In the genomic region with DNA sequence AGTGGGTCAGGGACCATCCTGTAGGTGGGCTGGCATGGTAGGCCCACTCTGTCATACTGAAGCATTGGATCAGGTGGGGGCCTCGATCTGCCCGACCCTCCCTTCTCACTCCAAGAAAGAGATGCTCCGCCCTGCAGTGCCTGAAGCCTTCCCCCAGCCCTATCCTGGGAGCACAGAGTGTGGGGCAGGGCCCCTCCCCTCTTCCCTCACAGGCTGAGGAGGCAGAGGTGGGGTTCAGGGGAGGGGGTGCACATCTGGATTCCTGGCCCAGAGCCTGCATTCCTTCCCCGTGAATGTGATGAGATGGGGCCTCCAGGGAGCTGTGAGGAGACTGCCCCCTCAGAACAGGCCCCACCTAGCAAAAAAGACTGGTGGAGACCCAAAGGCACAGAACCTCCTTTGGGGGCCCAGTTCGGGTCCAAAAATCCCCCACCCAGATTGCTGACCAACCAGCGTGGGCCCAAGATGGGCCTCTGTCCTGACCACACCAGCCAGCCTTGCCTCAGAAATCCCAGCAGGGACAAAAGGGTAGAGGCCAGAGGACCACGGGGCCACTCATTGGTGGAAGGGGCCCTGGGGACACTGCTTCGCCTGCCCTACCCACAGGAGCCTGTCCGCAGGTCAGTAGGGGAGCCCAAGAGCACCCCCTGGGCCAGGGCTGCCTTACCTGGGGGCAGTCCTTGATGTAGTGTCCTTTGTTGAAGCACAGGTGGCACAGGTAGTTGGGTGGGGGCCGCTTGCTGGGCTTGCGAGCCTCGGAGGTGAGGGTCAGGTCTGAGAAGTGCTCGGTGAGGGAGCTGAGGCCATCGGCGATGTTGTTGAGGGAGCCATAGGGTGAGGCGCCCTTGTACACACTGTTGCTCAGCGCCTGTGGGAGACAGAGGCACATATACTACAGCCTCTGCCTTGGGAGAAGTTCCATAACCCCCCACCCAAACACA, we compare ENCODE assay signal across 1 cellular context.
TF ChIP-seq lines count a peak whose summit lies in the region.

No MANE protein-coding gene starts in this region.

TF ChIP-seq in GM23338, 12 proteins besides CTCF, POLR2A, EP300 and RAD21:
- no peak for TF ChIP-seq ZNF462 (CRISPR knock-in tag; IDR thresholded peaks at IDR 0.05)
- TF ChIP-seq CREB1 (CRISPR knock-in tag; IDR thresholded peaks at IDR 0.05; ENCODE audit: low read depth): no peak
- no peak for TF ChIP-seq JUNB (IDR thresholded peaks at IDR 0.05; ENCODE audit: unreplicated experiment)
- no peak for TF ChIP-seq ZNF331 (CRISPR knock-in tag; IDR thresholded peaks at IDR 0.05; ENCODE audit: low read depth)
- no peak for TF ChIP-seq STAT1 (IDR thresholded peaks at IDR 0.05; ENCODE audit: unreplicated experiment)
- TF ChIP-seq, protein P1, sequence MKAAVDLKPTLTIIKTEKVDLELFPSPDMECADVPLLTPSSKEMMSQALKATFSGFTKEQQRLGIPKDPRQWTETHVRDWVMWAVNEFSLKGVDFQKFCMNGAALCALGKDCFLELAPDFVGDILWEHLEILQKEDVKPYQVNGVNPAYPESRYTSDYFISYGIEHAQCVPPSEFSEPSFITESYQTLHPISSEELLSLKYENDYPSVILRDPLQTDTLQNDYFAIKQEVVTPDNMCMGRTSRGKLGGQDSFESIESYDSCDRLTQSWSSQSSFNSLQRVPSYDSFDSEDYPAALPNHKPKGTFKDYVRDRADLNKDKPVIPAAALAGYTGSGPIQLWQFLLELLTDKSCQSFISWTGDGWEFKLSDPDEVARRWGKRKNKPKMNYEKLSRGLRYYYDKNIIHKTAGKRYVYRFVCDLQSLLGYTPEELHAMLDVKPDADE (IDR thresholded peaks at IDR 0.05): no peak
- TF ChIP-seq EZH2phosphoT487 (IDR thresholded peaks at IDR 0.05; ENCODE audit: unreplicated experiment): no peak
- TF ChIP-seq NANOG (IDR thresholded peaks at IDR 0.05; ENCODE audit: borderline replicate concordance): no peak
- TF ChIP-seq EZH2 (IDR thresholded peaks at IDR 0.05; ENCODE audit: low read depth, unreplicated experiment): no peak
- TF ChIP-seq ZNF114 (CRISPR knock-in tag; IDR thresholded peaks at IDR 0.05): no peak
- no peak for TF ChIP-seq POLR2AphosphoS5 (IDR thresholded peaks at IDR 0.05; ENCODE audit: low read depth)
- TF ChIP-seq, protein P2, sequence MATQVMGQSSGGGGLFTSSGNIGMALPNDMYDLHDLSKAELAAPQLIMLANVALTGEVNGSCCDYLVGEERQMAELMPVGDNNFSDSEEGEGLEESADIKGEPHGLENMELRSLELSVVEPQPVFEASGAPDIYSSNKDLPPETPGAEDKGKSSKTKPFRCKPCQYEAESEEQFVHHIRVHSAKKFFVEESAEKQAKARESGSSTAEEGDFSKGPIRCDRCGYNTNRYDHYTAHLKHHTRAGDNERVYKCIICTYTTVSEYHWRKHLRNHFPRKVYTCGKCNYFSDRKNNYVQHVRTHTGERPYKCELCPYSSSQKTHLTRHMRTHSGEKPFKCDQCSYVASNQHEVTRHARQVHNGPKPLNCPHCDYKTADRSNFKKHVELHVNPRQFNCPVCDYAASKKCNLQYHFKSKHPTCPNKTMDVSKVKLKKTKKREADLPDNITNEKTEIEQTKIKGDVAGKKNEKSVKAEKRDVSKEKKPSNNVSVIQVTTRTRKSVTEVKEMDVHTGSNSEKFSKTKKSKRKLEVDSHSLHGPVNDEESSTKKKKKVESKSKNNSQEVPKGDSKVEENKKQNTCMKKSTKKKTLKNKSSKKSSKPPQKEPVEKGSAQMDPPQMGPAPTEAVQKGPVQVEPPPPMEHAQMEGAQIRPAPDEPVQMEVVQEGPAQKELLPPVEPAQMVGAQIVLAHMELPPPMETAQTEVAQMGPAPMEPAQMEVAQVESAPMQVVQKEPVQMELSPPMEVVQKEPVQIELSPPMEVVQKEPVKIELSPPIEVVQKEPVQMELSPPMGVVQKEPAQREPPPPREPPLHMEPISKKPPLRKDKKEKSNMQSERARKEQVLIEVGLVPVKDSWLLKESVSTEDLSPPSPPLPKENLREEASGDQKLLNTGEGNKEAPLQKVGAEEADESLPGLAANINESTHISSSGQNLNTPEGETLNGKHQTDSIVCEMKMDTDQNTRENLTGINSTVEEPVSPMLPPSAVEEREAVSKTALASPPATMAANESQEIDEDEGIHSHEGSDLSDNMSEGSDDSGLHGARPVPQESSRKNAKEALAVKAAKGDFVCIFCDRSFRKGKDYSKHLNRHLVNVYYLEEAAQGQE (IDR thresholded peaks at IDR 0.05; ENCODE audit: unreplicated experiment): no peak
TF ChIP-seq in GM23338: peak in this region for 0.
